3 cellular contexts compared by ENCODE assay signal in the genomic region with DNA sequence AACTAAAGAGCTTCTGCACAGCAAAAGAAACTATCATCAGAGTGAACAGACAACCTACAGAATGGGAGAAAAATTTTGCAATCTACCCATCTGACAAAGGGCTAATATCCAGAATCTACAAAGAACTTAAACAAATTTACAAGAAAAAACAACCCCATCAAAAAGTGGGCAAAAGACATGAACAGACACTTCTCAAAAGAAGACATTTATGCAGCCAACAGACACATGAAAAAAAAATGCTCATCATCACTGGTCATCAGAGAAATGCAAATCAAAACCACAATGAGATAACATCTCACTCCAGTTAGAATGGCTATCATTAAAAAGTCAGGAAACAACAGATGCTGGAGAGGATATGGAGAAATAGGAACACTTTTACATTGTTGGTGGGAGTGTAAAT. TPM values are rescaled to one million over a fixed set of nuclear protein-coding genes. Genes with fewer than 3 reads are reported as not detected.
"Had no signal": no experiment of that assay in that cellular context is flagged by ENCODE, and none has a peak within 500 bp of the region (broad histone marks: within the 10 kb centered on the region; RNA-seq: fewer than 3 reads in every experiment).

No MANE protein-coding gene starts in this region.

RNA-seq across cellular contexts. Expression of a gene that starts 27.9 kb away (rescaled TPM):
- total RNA-seq: HepG2, HT1080 had no signal
- polyA plus RNA-seq: HepG2, IgD-negative memory B cell had no signal
